In genomic region chr9:11149065-11149464, GRCh38 we compare ENCODE assay signal across 24 cellular contexts.
DNase-seq lines count a peak whose midpoint lies in the region; ATAC-seq, FAIRE-seq and TF ChIP-seq lines count a peak whose summit lies in the region.
"Had no signal": no experiment of that assay in that cellular context is flagged by ENCODE, and none has a peak within 500 bp of the region (broad histone marks: within the 10 kb centered on the region; RNA-seq: fewer than 3 reads in every experiment).

No MANE protein-coding gene starts in this region.

- no peaks in the 10 kb centered on the region for H3K9me3 ChIP-seq in vagina
- H3K9me3 ChIP-seq in right atrium auricular region, result no peaks in the 10 kb centered on the region
- H3K9me3 ChIP-seq: neutrophil, stomach had no signal

- in situ Hi-C loops in SK-MEL-5 (cut with HindIII; ENCODE audit: low pct_unique_long_range_greater_than_20kb, low sequenced_read_pairs), result no loop called here

- no peak for TF ChIP-seq POLR2A in vagina (IDR thresholded peaks at IDR 0.05)

- no peaks in the 10 kb centered on the region for H3K27me3 Mint-ChIP-seq in progenitor cell of endocrine pancreas
- H3K27me3 Mint-ChIP-seq: activated naive CD8-positive, alpha-beta T cell; CD4-positive, alpha-beta memory T cell; T-cell; type B pancreatic cell had no signal

- no peaks in the 10 kb centered on the region for H3K4me1 Mint-ChIP-seq in progenitor cell of endocrine pancreas (ENCODE audit: low read depth)
- H3K4me1 Mint-ChIP-seq: CD4-positive, alpha-beta memory T cell; T-cell had no signal

- DNase-seq in D721Med (ENCODE audit: insufficient read length, low spot score), result no peak
- DNase-seq in SK-MEL-5 (ENCODE audit: low read depth, low spot score), result peak; percentile 41
- peak; percentile 63 for DNase-seq in islet precursor cell
- no peak for DNase-seq in vagina (ENCODE audit: extremely low spot score in 2 of 2)
- DNase-seq in progenitor cell of endocrine pancreas (ENCODE audit: low spot score, unreplicated experiment), result no peak
- no peak for DNase-seq in right atrium auricular region (ENCODE audit: low spot score)
- DNase-seq: activated CD4-positive, alpha-beta T cell treated with anti-CD3 and anti-CD28 coated beads for 4 hours; CD4-positive, alpha-beta memory T cell; DMS79 treated with DMSO at 0.1 percent for 48 hours; NCI-H1092; NCI-H2081 treated with DMSO at 0.1 percent for 48 hours; NCI-H510A; spleen; stimulated activated CD4-positive, alpha-beta T cell treated with anti-CD3 and anti-CD28 coated beads, Interleukin-4, amount 100 ng/mL, for 4 hours; stomach; T-cell had no signal

- H3K27ac ChIP-seq in vagina (no peak overlapping the region), right atrium auricular region (no peak overlapping the region)
- H3K27ac ChIP-seq: neutrophil, spleen, stomach had no signal

- H3K4me1 ChIP-seq in vagina, result no peaks in the 10 kb centered on the region
- H3K4me1 ChIP-seq in right atrium auricular region, result no peaks in the 10 kb centered on the region
- H3K4me1 ChIP-seq: spleen, stomach had no signal

- FAIRE-seq in D721Med (lab: Jason Lieb, UNC), result no peak
- FAIRE-seq: astrocyte had no signal

- no peaks in the 10 kb centered on the region for H3K36me3 Mint-ChIP-seq in progenitor cell of endocrine pancreas (ENCODE audit: insufficient read depth)
- H3K36me3 Mint-ChIP-seq: activated naive CD8-positive, alpha-beta T cell; CD4-positive, alpha-beta memory T cell; T-cell; type B pancreatic cell had no signal

- ATAC-seq in HG03280 (IDR thresholded peaks at IDR 0.05; ENCODE audit: unreplicated experiment), result no peak
- ATAC-seq: Right ventricle myocardium inferior, T-cell had no signal

- intact Hi-C loops in vagina (cut with DNase I), result no loop called here

- no peak overlapping the region for H3K4me3 Mint-ChIP-seq in progenitor cell of endocrine pancreas (ENCODE audit: low read depth)
- H3K4me3 Mint-ChIP-seq: activated naive CD8-positive, alpha-beta T cell; activated T-helper 1 cell treated with anti-CD3 and anti-CD28 coated beads, Interleukin-12 subunit alpha, Interleukin-12 subunit beta, Interleukin-2, Interleukin-4 antibody, amounts not matched to agents 30 ng/mL and 10 ng/mL and 1 ng/mL, durations not matched to agents 14 hours and 24 hours and 36 hours; CD4-positive, alpha-beta memory T cell; T-cell; type B pancreatic cell had no signal

- no peak overlapping the region for H3K27ac Mint-ChIP-seq in progenitor cell of endocrine pancreas
- H3K27ac Mint-ChIP-seq: activated naive CD8-positive, alpha-beta T cell; activated T-helper 1 cell treated with anti-CD3 and anti-CD28 coated beads, Interleukin-12 subunit alpha, Interleukin-12 subunit beta, Interleukin-2, Interleukin-4 antibody, amounts not matched to agents 30 ng/mL and 10 ng/mL and 1 ng/mL, durations not matched to agents 14 hours and 24 hours and 36 hours; CD4-positive, alpha-beta memory T cell; T-cell; type B pancreatic cell had no signal

- H3K4me3 ChIP-seq in vagina (no peak overlapping the region), right atrium auricular region (no peak overlapping the region)
- H3K4me3 ChIP-seq: spleen, stomach had no signal

- no peaks in the 10 kb centered on the region for H3K9me3 Mint-ChIP-seq in progenitor cell of endocrine pancreas (ENCODE audit: low read depth)
- H3K9me3 Mint-ChIP-seq: type B pancreatic cell had no signal

- H3K36me3 ChIP-seq in vagina, result no peaks in the 10 kb centered on the region
- no peaks in the 10 kb centered on the region for H3K36me3 ChIP-seq in right atrium auricular region
- H3K36me3 ChIP-seq: neutrophil, spleen, stomach had no signal

- peak; percentile 24 for TF ChIP-seq CTCF in D721Med (IDR thresholded peaks at IDR 0.05; ENCODE audit: insufficient read depth, missing control alignments)
- TF ChIP-seq CTCF in LNCAP (IDR thresholded peaks at IDR 0.05), result peak; percentile 48
- TF ChIP-seq CTCF in vagina (IDR thresholded peaks at IDR 0.05), result no peak
- TF ChIP-seq CTCF in progenitor cell of endocrine pancreas (IDR thresholded peaks at IDR 0.05; ENCODE audit: unreplicated experiment), result no peak
- no peak for TF ChIP-seq CTCF in right atrium auricular region (IDR thresholded peaks at IDR 0.05)

- H3K27me3 ChIP-seq in vagina (no peaks in the 10 kb centered on the region), right atrium auricular region (no peaks in the 10 kb centered on the region)
- H3K27me3 ChIP-seq: neutrophil, spleen, stomach had no signal

Comparison
In these comparisons a context has a peak if more than half of its experiments do, and no peak if none do; other contexts are left out.
1. DNase-seq: peak in SK-MEL-5 (single experiment) and islet precursor cell (single experiment); none in D721Med (single experiment), vagina (0 of 2), progenitor cell of endocrine pancreas (single experiment) and right atrium auricular region (single experiment).
2. CTCF ChIP-seq: peak in D721Med (single experiment) and LNCAP (single experiment); none in vagina (0 of 3), progenitor cell of endocrine pancreas (single experiment) and right atrium auricular region (0 of 2).